In genomic region chr16:62253926-62254325, GRCh38 we compare ENCODE assay signal across 30 cellular contexts.
DNase-seq lines count a peak whose midpoint lies in the region; FAIRE-seq and TF ChIP-seq lines count a peak whose summit lies in the region.
"Had no signal": no experiment of that assay in that cellular context is flagged by ENCODE, and none has a peak within 500 bp of the region (broad histone marks: within the 10 kb centered on the region; RNA-seq: fewer than 3 reads in every experiment).

No MANE protein-coding gene starts in this region.

- H4K8ac ChIP-seq in H1 (ENCODE audit: extremely low read depth, insufficient read depth, low read length), result no peak overlapping the region

- H3K4me1 Mint-ChIP-seq in nephron progenitor cell, result peaks cover 28% of the 10 kb centered on the region
- H3K4me1 Mint-ChIP-seq: activated CD4-positive, alpha-beta T cell treated with anti-CD3 and anti-CD28 coated beads for 36 hours; CD4-positive, CD25-positive, alpha-beta regulatory T cell; naive thymus-derived CD8-positive, alpha-beta T cell had no signal

- no peak overlapping the region for H3K23ac ChIP-seq in H1 (ENCODE audit: insufficient read length)

- H2BK15ac ChIP-seq in H1 (ENCODE audit: low read length), result no peak overlapping the region

- no peak overlapping the region for H3K4me2 ChIP-seq in H1 (ENCODE audit: insufficient read depth in 1 of 2, low read depth in 2 of 2, low read length in 2 of 2)

- TF ChIP-seq RAD21 in H1 (IDR thresholded peaks at IDR 0.05 in 1 of 2, conservative IDR thresholded peaks at IDR 0.05 in 1 of 2; ENCODE audit: low read depth in 2 of 2, low read length in 2 of 2), result no peak

- H3K18ac ChIP-seq in H1 (ENCODE audit: extremely low read depth, low read length), result peak overlapping the region; percentile 24; the same call in 1 of the 2 replicates

- FAIRE-seq in H1 (lab: Jason Lieb, UNC), result no peak
- FAIRE-seq: A204.1, endometrium, small intestine had no signal

- H3K27ac ChIP-seq in A673 (ENCODE audit: low read depth, low read length, poor library complexity, severe bottlenecking) (no peak overlapping the region), H1 (ENCODE audit: low read depth, low read length) (no peak overlapping the region)
- H3K27ac ChIP-seq: brain microvascular endothelial cell, dorsolateral prefrontal cortex, GM23248, VCaP had no signal

- no peak overlapping the region; the same call in 1 of the 2 replicates for H2BK12ac ChIP-seq in H1 (ENCODE audit: low read depth, low read length)

- H2BK5ac ChIP-seq in H1 (ENCODE audit: low read depth, low read length), result no peak overlapping the region

- TF ChIP-seq EP300 in H1 (IDR thresholded peaks at IDR 0.05; ENCODE audit: borderline replicate concordance in 1 of 2, low read depth in 2 of 2, low read length in 2 of 2), result no peak

- H2AK5ac ChIP-seq in H1 (ENCODE audit: low read depth, low read length), result no peak overlapping the region

- no peak overlapping the region for H4K5ac ChIP-seq in H1 (ENCODE audit: insufficient read length, low read depth, low read length)

- H3K4me1 ChIP-seq in A673 (ENCODE audit: insufficient read depth, low read length, poor library complexity, severe bottlenecking) (peaks cover 4% of the 10 kb centered on the region), H1 (replicated peaks in 1 of 4; ENCODE audit: control insufficient read depth in 3 of 4, insufficient read depth in 4 of 4, low read length in 3 of 4) (peaks cover 0 to 7% (median under 1%) of the 10 kb centered on the region in 4 experiments; a peak in 3 of 7 replicates)

- no peaks in the 10 kb centered on the region for H3K27me3 ChIP-seq in A673 (replicated peaks; ENCODE audit: insufficient read depth, low read depth, low read length, poor library complexity)
- H3K27me3 ChIP-seq in H1 (replicated peaks in 1 of 4; ENCODE audit: control insufficient read depth in 3 of 4, extremely low read depth in 1 of 4, insufficient read depth in 3 of 4, low read length in 3 of 4), result no peaks in the 10 kb centered on the region; a peak in 1 of 7 replicates
- H3K27me3 ChIP-seq: brain microvascular endothelial cell, dorsolateral prefrontal cortex had no signal

- no peaks in the 10 kb centered on the region for H3K79me2 ChIP-seq in H1 (ENCODE audit: control insufficient read depth in 1 of 2, insufficient read depth in 2 of 2, low read length in 2 of 2)

- H3K79me1 ChIP-seq in H1 (ENCODE audit: low read depth, low read length), result no peaks in the 10 kb centered on the region

- H3K14ac ChIP-seq in H1 (ENCODE audit: insufficient read length), result no peak overlapping the region

- POLR2A ChIA-PET in A673 (lab: Charles Lee; ENCODE audit: low non-redundant PET), result interaction anchor here (0.5 kb wide), 1 partner anchor 76 kb away, joined by 4 read pairs; no protein-coding TSS in a partner anchor
- POLR2A ChIA-PET in H1 (lab: Charles Lee; ENCODE audit: partially characterized antibody), result no interaction called here

- CTCF ChIA-PET in A673 (lab: Charles Lee) (interaction anchor here (0.6 kb wide), 1 partner anchor 1223 kb away, joined by 6 read pairs; no protein-coding TSS in a partner anchor), H1 (lab: Charles Lee; ENCODE audit: partially characterized antibody) (interaction anchor here (0.9 to 4.6 kb wide), 9 partner anchors 7 to 113 kb away, joined by 3 to 39 read pairs (median 6); no protein-coding TSS in a partner anchor)

- no peaks in the 10 kb centered on the region for H3K36me3 ChIP-seq in A673 (ENCODE audit: insufficient read depth, low read length, poor library complexity, severe bottlenecking)
- H3K36me3 ChIP-seq in H1 (ENCODE audit: control insufficient read depth in 2 of 4, insufficient read depth in 4 of 4, low read length in 3 of 4), result no peaks in the 10 kb centered on the region
- H3K36me3 ChIP-seq: brain microvascular endothelial cell had no signal

- H3K4me3 Mint-ChIP-seq in nephron progenitor cell, result peak overlapping the region; percentile 4
- H3K4me3 Mint-ChIP-seq: activated CD4-positive, alpha-beta T cell treated with anti-CD3 and anti-CD28 coated beads for 36 hours; activated CD8-positive, alpha-beta T cell treated with anti-CD3 and anti-CD28 coated beads for 36 hours; activated naive CD4-positive, alpha-beta T cell treated with anti-CD3 and anti-CD28 coated beads for 36 hours; activated T-helper 1 cell treated with anti-CD3 and anti-CD28 coated beads, Interleukin-12 subunit alpha, Interleukin-12 subunit beta, Interleukin-2, Interleukin-4 antibody, amounts not matched to agents 30 ng/mL and 10 ng/mL and 1 ng/mL, durations not matched to agents 14 hours and 24 hours and 36 hours; CD4-positive, CD25-positive, alpha-beta regulatory T cell; naive thymus-derived CD8-positive, alpha-beta T cell had no signal

- H3K9me3 Mint-ChIP-seq in nephron progenitor cell, result no peaks in the 10 kb centered on the region

- no peaks in the 10 kb centered on the region for H4K20me1 ChIP-seq in H1 (replicated peaks in 1 of 2; ENCODE audit: control insufficient read depth in 1 of 2, insufficient read depth in 2 of 2, low read length in 2 of 2)

- no peaks in the 10 kb centered on the region for H3K9me3 ChIP-seq in A673 (ENCODE audit: low read depth, low read length, poor library complexity, severe bottlenecking)
- H3K9me3 ChIP-seq in H1 (ENCODE audit: insufficient read depth in 2 of 2, low read depth in 1 of 2, low read length in 1 of 2), result no peaks in the 10 kb centered on the region

- no peak overlapping the region for H3K4me3 ChIP-seq in A673 (ENCODE audit: low read depth, low read length, poor library complexity, severe bottlenecking)
- H3K4me3 ChIP-seq in H1 (ENCODE audit: extremely low read depth in 1 of 4, insufficient read depth in 2 of 4, low read depth in 3 of 4, low read length in 4 of 4), result no peak overlapping the region
- H3K4me3 ChIP-seq: dorsolateral prefrontal cortex, GM23248 had no signal

- TF ChIP-seq POLR2A in H1 (IDR thresholded peaks at IDR 0.05; ENCODE audit: control extremely low read depth in 1 of 2, low read depth in 2 of 2, low read length in 2 of 2), result no peak

- H3K36me3 Mint-ChIP-seq in nephron progenitor cell (ENCODE audit: low read depth), result no peaks in the 10 kb centered on the region
- H3K36me3 Mint-ChIP-seq: CD4-positive, CD25-positive, alpha-beta regulatory T cell; naive thymus-derived CD8-positive, alpha-beta T cell had no signal

- no peak overlapping the region for H3K9ac ChIP-seq in H1 (replicated peaks in 1 of 4; ENCODE audit: extremely low read depth in 1 of 4, low read depth in 3 of 4, low read length in 3 of 4)
- H3K9ac ChIP-seq: GM23248 had no signal

- no peak overlapping the region for H4K91ac ChIP-seq in H1 (replicated peaks; ENCODE audit: insufficient read length, low read length)

- H3K23me2 ChIP-seq in H1 (ENCODE audit: low read depth, low read length), result no peaks in the 10 kb centered on the region

- TF ChIP-seq CTCF in A673 (conservative IDR thresholded peaks at IDR 0.05; ENCODE audit: low read depth, low read length) (no peak), H1 (IDR thresholded peaks at IDR 0.05; ENCODE audit: control extremely low read depth in 1 of 3, insufficient read depth in 1 of 3, low read depth in 1 of 3, low read length in 3 of 3) (no peak), nephron progenitor cell (IDR thresholded peaks at IDR 0.05) (no peak)

- DNase-seq in A673 (ENCODE audit: low spot score) (peak; percentile 9), NCI-H1048 (lab: John Stamatoyannopoulos, UW) (peak; percentile 78), H1 (ENCODE audit: low read depth in 1 of 2, low spot score in 2 of 2) (no peak), nephron progenitor cell (no peak), NCI-H510A treated with DMSO at 0.1 percent for 48 hours (lab: John Stamatoyannopoulos, UW) (no peak), NOMO-1 treated with dmso at 0.1 percent for 144 hours (lab: John Stamatoyannopoulos, UW; ENCODE audit: unreplicated experiment) (no peak), glomerular visceral epithelial cell (ENCODE audit: extremely low spot score) (no peak)
- DNase-seq in stimulated activated naive CD4-positive, alpha-beta T cell (lab: John Stamatoyannopoulos, UW), result no peak
- DNase-seq: activated CD4-positive, alpha-beta T cell treated with anti-CD3 and anti-CD28 coated beads for 36 hours; activated CD8-positive, alpha-beta memory T cell treated with anti-CD3 and anti-CD28 coated beads, Interleukin-2, amount 50 U/mL, for 48 hours; activated CD8-positive, alpha-beta T cell treated with anti-CD3 and anti-CD28 coated beads for 36 hours; activated naive CD4-positive, alpha-beta T cell treated with anti-CD3 and anti-CD28 coated beads for 36 hours; brain microvascular endothelial cell; Calu3; CD4-positive, CD25-positive, alpha-beta regulatory T cell; dorsolateral prefrontal cortex; GM23248; islet precursor cell; left ventricle myocardium superior; naive thymus-derived CD8-positive, alpha-beta T cell; NCI-H1105; NCI-H187; NCI-H524 treated with DMSO at 0.1 percent for 48 hours; SIG-M5; small intestine; stimulated activated naive CD4-positive, alpha-beta T cell treated with Interleukin-2 at 50 U/mL for 16 hours had no signal

- H3K56ac ChIP-seq in H1 (replicated peaks; ENCODE audit: insufficient read length, low read depth, low read length), result no peak overlapping the region

- no peak overlapping the region for H2AFZ ChIP-seq in H1 (ENCODE audit: low read length)
- H2AFZ ChIP-seq: GM23248 had no signal

- BruUV-seq in A673 (replicated peaks; lab: Mats Ljungman, UMichigan), result no TSS peak

- intact Hi-C loops in A673 (cut with micrococcal nuclease; ENCODE audit: unreplicated experiment), result no loop called here

- no peak overlapping the region for H3K4ac ChIP-seq in H1 (replicated peaks; ENCODE audit: insufficient read length, low read depth, low read length)

- no peak overlapping the region for H2BK20ac ChIP-seq in H1 (ENCODE audit: low read length)

- no peak overlapping the region for H2BK120ac ChIP-seq in H1 (replicated peaks; ENCODE audit: low read depth, low read length)

- H3K27me3 Mint-ChIP-seq in nephron progenitor cell (ENCODE audit: low read depth, poor library complexity), result peaks cover 3% of the 10 kb centered on the region
- H3K27me3 Mint-ChIP-seq: activated CD4-positive, alpha-beta T cell treated with anti-CD3 and anti-CD28 coated beads for 36 hours; activated CD8-positive, alpha-beta T cell treated with anti-CD3 and anti-CD28 coated beads for 36 hours; CD4-positive, CD25-positive, alpha-beta regulatory T cell; naive thymus-derived CD8-positive, alpha-beta T cell had no signal

- WGBS in H1 (ENCODE audit: extremely low coverage in 1 of 2, insufficient coverage in 1 of 2, insufficient read length in 1 of 2, insufficient replicate concordance in 2 of 2, low coverage in 1 of 2, low lambda C conversion rate in 2 of 2, missing lambda C conversion rate in 1 of 2), 2 experiments, result 100% methylated on average over 3 of the region's 3 CpGs; no CpG with 5 or more reads in 1 of the 2 experiments

- no peak overlapping the region for H3K27ac Mint-ChIP-seq in nephron progenitor cell
- H3K27ac Mint-ChIP-seq: activated CD4-positive, alpha-beta T cell treated with anti-CD3 and anti-CD28 coated beads for 36 hours; activated CD8-positive, alpha-beta T cell treated with anti-CD3 and anti-CD28 coated beads for 36 hours; activated naive CD4-positive, alpha-beta T cell treated with anti-CD3 and anti-CD28 coated beads for 36 hours; activated T-helper 1 cell treated with anti-CD3 and anti-CD28 coated beads, Interleukin-12 subunit alpha, Interleukin-12 subunit beta, Interleukin-2, Interleukin-4 antibody, amounts not matched to agents 30 ng/mL and 10 ng/mL and 1 ng/mL, durations not matched to agents 14 hours and 24 hours and 36 hours; CD4-positive, CD25-positive, alpha-beta regulatory T cell; naive thymus-derived CD8-positive, alpha-beta T cell had no signal

Comparison
In these comparisons a context has a peak if more than half of its experiments do, and no peak if none do; other contexts are left out.
1. DNase-seq: peak in A673 (single experiment) and NCI-H1048 (single experiment); none in H1 (0 of 2), nephron progenitor cell (single experiment), NCI-H510A treated with DMSO at 0.1 percent for 48 hours (single experiment), NOMO-1 treated with dmso at 0.1 percent for 144 hours (single experiment), stimulated activated naive CD4-positive, alpha-beta T cell (0 of 6) and glomerular visceral epithelial cell (single experiment).